Comparison of ENCODE assay signal across 25 cellular contexts in the genomic region with DNA sequence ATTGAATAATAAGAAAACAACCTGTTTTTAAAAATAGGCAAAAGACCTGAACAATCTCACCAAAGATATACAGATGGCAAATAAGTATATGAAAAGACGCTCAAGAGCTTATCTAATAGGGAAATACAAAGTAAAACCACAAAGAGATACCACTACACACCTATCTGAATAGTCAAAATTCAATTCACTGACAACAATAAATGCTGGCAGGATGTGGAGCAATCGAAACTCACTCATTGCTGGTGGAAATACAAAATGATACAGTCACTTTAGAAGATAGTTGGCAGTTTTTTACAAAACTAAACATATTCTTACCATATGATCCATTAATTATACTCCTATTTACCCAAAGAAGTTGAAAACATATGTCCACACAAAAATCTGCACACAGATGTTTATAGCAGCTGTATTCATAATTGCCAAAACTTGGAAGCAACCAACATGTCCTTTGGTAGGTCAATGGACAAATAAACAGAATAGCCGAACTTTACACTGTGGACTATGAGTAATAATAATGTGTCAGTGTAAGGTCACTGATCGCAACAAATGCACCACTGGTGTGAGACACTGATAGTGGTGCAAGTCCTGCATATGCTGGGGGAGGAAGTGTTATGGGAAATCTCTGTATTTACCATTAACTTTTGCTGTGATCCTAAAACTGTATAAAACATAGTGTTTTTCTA.
"Had no signal": no experiment of that assay in that cellular context is flagged by ENCODE, and none has a peak within 500 bp of the region (broad histone marks: within the 10 kb centered on the region; RNA-seq: fewer than 3 reads in every experiment).

No MANE protein-coding gene starts in this region.

- H3K4me3 ChIP-seq: dorsolateral prefrontal cortex, heart right ventricle, mucosa of descending colon, psoas muscle, skin epidermis, stomach, vagina had no signal

- H3K4me1 Mint-ChIP-seq: WTC11 had no signal

- H3K27ac Mint-ChIP-seq: activated CD4-positive, alpha-beta T cell treated with anti-CD3 and anti-CD28 coated beads, Interleukin-2, amount 10 ng/mL, durations not matched to agents 24 days and 14 days; activated naive CD4-positive, alpha-beta T cell treated with anti-CD3 and anti-CD28 coated beads, Interleukin-2, amount 50 U/mL, for 72 hours; endodermal cell; WTC11 had no signal

- FAIRE-seq: colon, TTC549 had no signal

- H3K27me3 Mint-ChIP-seq: activated CD4-positive, alpha-beta T cell treated with anti-CD3 and anti-CD28 coated beads, Interleukin-2, amount 10 ng/mL, durations not matched to agents 24 days and 14 days; naive B cell had no signal

- H3K9me3 Mint-ChIP-seq: activated CD4-positive, alpha-beta T cell treated with anti-CD3 and anti-CD28 coated beads, Interleukin-2, amount 10 ng/mL, durations not matched to agents 24 days and 14 days had no signal

- ATAC-seq: activated naive CD4-positive, alpha-beta T cell treated with anti-CD3 and anti-CD28 coated beads, Interleukin-2, amount 50 U/mL, for 72 hours; heart right ventricle; mucosa of descending colon; psoas muscle; right cardiac atrium; WTC11 had no signal

- H3K27ac ChIP-seq: dorsolateral prefrontal cortex, epithelial cell of prostate, heart right ventricle, psoas muscle, skin epidermis, stomach, vagina had no signal

- H3K4me1 ChIP-seq: heart right ventricle, psoas muscle, stomach, vagina had no signal

- H3K27me3 ChIP-seq: dorsolateral prefrontal cortex, heart right ventricle, stomach, vagina had no signal

- H3K9me3 ChIP-seq: psoas muscle, vagina had no signal

- H3K4me3 Mint-ChIP-seq: activated CD4-positive, alpha-beta T cell treated with anti-CD3 and anti-CD28 coated beads, Interleukin-2, amount 10 ng/mL, durations not matched to agents 24 days and 14 days; endodermal cell; naive B cell; neural crest cell; WTC11 had no signal

- DNase-seq: activated CD4-positive, alpha-beta T cell treated with anti-CD3 and anti-CD28 coated beads, Interleukin-2, amount 10 ng/mL, durations not matched to agents 24 days and 14 days; activated CD8-positive, alpha-beta memory T cell treated with anti-CD3 and anti-CD28 coated beads, Interleukin-2, amount 50 U/mL, for 4 hours; activated gamma-delta T cell; activated T-cell treated with anti-CD3 and anti-CD28 coated beads, Interleukin-2, amount 50 U/mL, for 48 hours; amniotic stem cell; dorsolateral prefrontal cortex; endodermal cell; heart right ventricle; mesenchymal stem cell; mucosa of descending colon; naive B cell; psoas muscle; right cardiac atrium; stimulated activated CD4-positive, alpha-beta T cell treated with anti-CD3 and anti-CD28 coated beads, Interleukin-15, amount 100 ng/mL, for 24 hours; stimulated activated CD4-positive, alpha-beta T cell treated with anti-CD3 and anti-CD28 coated beads, Interleukin-4, amount 100 ng/mL, for 1 hour; stomach; trophoblast cell had no signal
